Comparison of ENCODE assay signal across 1 cellular context in genomic region chr14:99879401-99880295, GRCh38.
TF ChIP-seq lines count a peak whose summit lies in the region.

No MANE protein-coding gene starts in this region.

TF ChIP-seq in H1, 55 proteins besides CTCF, POLR2A, EP300 and RAD21 (continued from another document):
- TF ChIP-seq CHD7 (IDR thresholded peaks at IDR 0.05; ENCODE audit: insufficient replicate concordance, low read length) (no peak), FOSL1 (IDR thresholded peaks at IDR 0.05; ENCODE audit: insufficient read depth, low read depth, low read length) (no peak), MAX (IDR thresholded peaks at IDR 0.05) (no peak), SP1 (IDR thresholded peaks at IDR 0.05; ENCODE audit: low read depth, low read length) (no peak), NRF1 (IDR thresholded peaks at IDR 0.05; ENCODE audit: low read depth, low read length) (no peak), TAF1 (IDR thresholded peaks at IDR 0.05; ENCODE audit: low read depth, low read length) (no peak), CHD1 (IDR thresholded peaks at IDR 0.05; ENCODE audit: low read depth, low read length) (no peak), JUN (IDR thresholded peaks at IDR 0.05; ENCODE audit: low read depth, low read length) (no peak)
